ENCODE assay signal across 32 cellular contexts in the genomic region with DNA sequence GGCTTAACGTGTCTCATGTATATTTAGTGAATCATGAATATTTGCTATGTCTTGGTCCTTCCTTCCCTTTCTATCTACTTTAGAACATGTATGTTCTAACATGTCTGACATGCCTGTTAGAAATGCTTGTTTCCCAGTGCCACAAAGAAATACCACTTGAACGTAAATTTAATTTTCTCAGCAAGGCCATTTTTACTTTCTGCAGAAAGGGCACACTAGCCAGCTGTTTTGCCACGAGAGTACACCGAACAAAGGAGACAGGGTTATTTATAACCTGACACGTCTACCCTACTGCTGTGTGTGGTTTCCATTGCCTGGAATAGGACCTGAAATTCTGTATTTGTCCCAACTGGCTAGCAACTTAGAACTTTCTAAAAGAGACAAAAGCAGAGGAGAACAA.
"Had no signal": no experiment of that assay in that cellular context is flagged by ENCODE, and none has a peak within 500 bp of the region (broad histone marks: within the 10 kb centered on the region; RNA-seq: fewer than 3 reads in every experiment).

No MANE protein-coding gene starts in this region.

- H3K4me3 Mint-ChIP-seq: dendritic cell treated with granulocyte-macrophage colony-stimulating factor and Interleukin-4, amounts not matched to agents 40 ng/mL and 50 ng/mL, for 4 days; endodermal cell; immature natural killer cell; naive thymus-derived CD8-positive, alpha-beta T cell; nephron progenitor cell; stimulated activated memory B cell treated with anti-CD40 and anti-IgM and Interleukin-4, amounts not matched to agents 10 μg/mL and 1 μg/mL and 100 μg/mL, for 72 hours had no signal

- ATAC-seq: esophagus mucosa; gastroesophageal sphincter; heart right ventricle; left colon; lower lobe of right lung; naive thymus-derived CD8-positive, alpha-beta T cell; stimulated activated memory B cell treated with anti-CD40 and anti-IgM and Interleukin-4, amounts not matched to agents 10 μg/mL and 1 μg/mL and 100 μg/mL, for 72 hours; stimulated activated naive CD8-positive, alpha-beta T cell treated with anti-CD3 and anti-CD28 coated beads, Interleukin-15, Interleukin-2, amounts not matched to agents 100 U/mL and 50 U/mL, for 24 hours had no signal

- H3K4me1 Mint-ChIP-seq: immature natural killer cell; naive thymus-derived CD8-positive, alpha-beta T cell; stimulated activated memory B cell treated with anti-CD40 and anti-IgM and Interleukin-4, amounts not matched to agents 10 μg/mL and 1 μg/mL and 100 μg/mL, for 72 hours had no signal

- H3K27me3 Mint-ChIP-seq: naive thymus-derived CD8-positive, alpha-beta T cell; stimulated activated memory B cell treated with anti-CD40 and anti-IgM and Interleukin-4, amounts not matched to agents 10 μg/mL and 1 μg/mL and 100 μg/mL, for 72 hours had no signal

- H3K4me3 ChIP-seq: colonic mucosa, gastroesophageal sphincter, heart right ventricle, left ventricle myocardium inferior, lower lobe of right lung, prostate gland, right atrium auricular region, sigmoid colon, spleen, testis, tibial nerve, upper lobe of left lung had no signal

- H3K27me3 ChIP-seq: colonic mucosa, gastroesophageal sphincter, heart right ventricle, right atrium auricular region, sigmoid colon, spleen, testis, tibial nerve, upper lobe of left lung had no signal

- H3K36me3 ChIP-seq: colonic mucosa, gastroesophageal sphincter, heart right ventricle, left ventricle myocardium inferior, lower lobe of right lung, prostate gland, right atrium auricular region, sigmoid colon, spleen, tibial nerve, upper lobe of left lung had no signal

- H3K4me1 ChIP-seq: colonic mucosa, gastroesophageal sphincter, heart right ventricle, left ventricle myocardium inferior, prostate gland, right atrium auricular region, sigmoid colon, spleen, testis, tibial nerve, upper lobe of left lung had no signal

- H3K27ac ChIP-seq: colonic mucosa, epithelial cell of prostate, gastroesophageal sphincter, heart right ventricle, left ventricle myocardium inferior, lower lobe of right lung, prostate gland, right atrium auricular region, sigmoid colon, spleen, testis, tibial nerve, upper lobe of left lung had no signal

- H3K9me3 ChIP-seq: colonic mucosa, prostate gland, testis had no signal

- DNase-seq: colonic mucosa; effector CD8-positive, alpha-beta T cell; endodermal cell; foreskin fibroblast; glutamatergic neuron; heart right ventricle; hypothalamus; immature natural killer cell; islet precursor cell; kidney glomerular epithelial cell; left colon; left ventricle myocardium inferior; lower lobe of right lung; naive thymus-derived CD8-positive, alpha-beta T cell; nephron progenitor cell; nucleus accumbens; sigmoid colon; spleen; stimulated activated CD4-positive, alpha-beta T cell treated with anti-CD3 and anti-CD28 coated beads, Interleukin-4, amount 100 ng/mL, for 4 hours; stimulated activated naive CD8-positive, alpha-beta T cell treated with anti-CD3 and anti-CD28 coated beads, Interleukin-15, Interleukin-2, amounts not matched to agents 100 U/mL and 50 U/mL, for 24 hours; substantia nigra; testis; upper lobe of left lung had no signal

- H3K27ac Mint-ChIP-seq: dendritic cell treated with granulocyte-macrophage colony-stimulating factor and Interleukin-4, amounts not matched to agents 40 ng/mL and 50 ng/mL, for 4 days; endodermal cell; naive thymus-derived CD8-positive, alpha-beta T cell; nephron progenitor cell; stimulated activated memory B cell treated with anti-CD40 and anti-IgM and Interleukin-4, amounts not matched to agents 10 μg/mL and 1 μg/mL and 100 μg/mL, for 72 hours had no signal

- FAIRE-seq: urothelium cell line had no signal
